Comparison of ENCODE assay signal across 17 cellular contexts in genomic region chr6:149409617-149410016, GRCh38.
"Had no signal": no experiment of that assay in that cellular context is flagged by ENCODE, and none has a peak within 500 bp of the region (broad histone marks: within the 10 kb centered on the region; RNA-seq: fewer than 3 reads in every experiment).

No MANE protein-coding gene starts in this region.

- H3K4me3 ChIP-seq: dorsolateral prefrontal cortex, lung, skin epidermis, thoracic aorta, upper lobe of right lung had no signal

- H3K4me1 ChIP-seq: upper lobe of right lung had no signal

- H3K9me3 ChIP-seq: thoracic aorta, upper lobe of right lung had no signal

- H3K4me3 Mint-ChIP-seq: activated T-helper 17 cell treated with anti-CD3 and anti-CD28 coated beads, Interleukin-2, amount 50 U/mL, for 72 hours; nephron progenitor cell had no signal

- H3K27ac Mint-ChIP-seq: activated T-helper 17 cell treated with anti-CD3 and anti-CD28 coated beads, Interleukin-2, amount 50 U/mL, for 72 hours had no signal

- ATAC-seq: activated T-helper 17 cell treated with anti-CD3 and anti-CD28 coated beads, Interleukin-2, amount 50 U/mL, for 72 hours; left colon; upper lobe of right lung had no signal

- H3K4me1 Mint-ChIP-seq: nephron progenitor cell had no signal

- DNase-seq: activated CD4-positive, alpha-beta T cell treated with anti-CD3 and anti-CD28 coated beads, Interleukin-2, amount 50 U/mL, for 4 hours; activated T-cell treated with anti-CD3 and anti-CD28 coated beads for 4 hours; amygdala; central memory CD4-positive, alpha-beta T cell; dorsolateral prefrontal cortex; hippocampal formation; left colon; midbrain; nephron progenitor cell; occipital lobe; T-helper 1 cell; T-helper 9 cell; upper lobe of right lung had no signal

- H3K27me3 Mint-ChIP-seq: activated T-helper 17 cell treated with anti-CD3 and anti-CD28 coated beads, Interleukin-2, amount 50 U/mL, for 72 hours had no signal

- H3K9me3 Mint-ChIP-seq: activated T-helper 17 cell treated with anti-CD3 and anti-CD28 coated beads, Interleukin-2, amount 50 U/mL, for 72 hours had no signal
